9 cellular contexts compared by ENCODE assay signal in the genomic region with DNA sequence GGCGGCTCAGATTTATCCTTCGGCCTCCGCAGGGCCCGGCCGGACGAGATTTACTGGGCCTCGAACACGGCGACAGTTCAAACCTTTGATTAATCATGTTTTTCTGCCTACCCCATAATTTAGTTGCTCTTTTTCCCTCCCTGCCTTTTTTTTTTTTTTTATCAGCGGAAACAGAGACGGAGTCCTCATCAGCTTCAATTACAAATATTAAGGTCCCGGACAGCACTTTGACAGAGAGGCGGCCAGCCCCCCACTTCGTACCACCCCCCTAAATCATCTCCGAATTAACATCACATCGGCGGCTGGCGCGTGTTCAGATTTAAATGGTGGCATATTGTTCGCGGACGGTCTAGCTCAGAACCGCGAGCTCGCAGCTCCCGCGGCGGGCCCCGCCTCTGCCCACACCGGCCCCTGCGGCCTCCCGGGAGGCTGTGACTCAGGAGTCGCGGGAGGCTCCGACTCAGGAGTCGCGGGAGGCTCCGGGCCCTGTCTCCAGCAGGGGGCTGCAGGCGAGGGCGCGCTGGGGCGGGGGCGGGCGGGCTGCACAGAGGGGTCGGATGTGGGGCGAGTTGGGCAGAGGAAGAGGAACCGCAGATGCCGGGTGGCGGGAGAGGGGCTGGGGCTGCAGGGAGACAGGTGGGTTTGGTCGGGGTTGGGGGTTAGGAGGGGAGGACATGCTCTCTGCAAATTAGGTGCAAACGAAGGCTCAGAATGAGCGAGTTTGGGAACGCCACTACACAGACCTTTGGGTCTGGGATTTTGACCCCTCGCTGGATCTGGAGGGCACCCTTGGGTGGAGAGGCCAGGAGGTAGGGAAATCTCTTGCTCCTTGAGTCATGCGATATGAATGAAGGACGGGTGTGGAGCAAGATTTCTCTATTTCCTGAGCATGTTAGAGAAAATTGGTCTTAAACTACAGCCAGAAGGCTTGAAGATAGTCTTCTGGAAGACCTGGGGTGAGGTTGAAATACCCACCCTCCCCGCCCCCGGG. TPM values are rescaled to one million over a fixed set of nuclear protein-coding genes. Genes with fewer than 3 reads are reported as not detected.
DNase-seq lines count a peak whose midpoint lies in the region; ATAC-seq and TF ChIP-seq lines count a peak whose summit lies in the region.
"Had no signal": no experiment of that assay in that cellular context is flagged by ENCODE, and none has a peak within 500 bp of the region (broad histone marks: within the 10 kb centered on the region; RNA-seq: fewer than 3 reads in every experiment).

No MANE protein-coding gene starts in this region.

- H3K4ac ChIP-seq in IMR-90 (ENCODE audit: low read depth, low read length), result no peak overlapping the region; the same call in 1 of the 2 replicates

- H4K91ac ChIP-seq in IMR-90 (ENCODE audit: insufficient read depth, low read depth, low read length), result no peak overlapping the region

- no peak overlapping the region for H3K9ac ChIP-seq in IMR-90 (ENCODE audit: low read depth, low read length)
- H3K9ac ChIP-seq in rectal smooth muscle tissue (ENCODE audit: low read length), result no peak overlapping the region

- intact Hi-C loops in IMR-90 (cut with micrococcal nuclease), result no loop called here

- no peaks in the 10 kb centered on the region for H3K79me1 ChIP-seq in IMR-90 (ENCODE audit: low read depth in 1 of 2, low read length in 2 of 2)

- no peak overlapping the region for H2BK120ac ChIP-seq in IMR-90 (ENCODE audit: low read depth, low read length)

- 6% methylated on average over 28 of the region's 58 CpGs; no CpG with 5 or more reads in 1 of the 2 experiments for WGBS in IMR-90 (ENCODE audit: extremely low coverage in 2 of 2, insufficient read length in 1 of 2), 2 experiments

- H2AK5ac ChIP-seq in IMR-90 (ENCODE audit: low read depth, low read length), result no peak overlapping the region

- ATAC-seq in IMR-90 (ENCODE audit: low read depth) (peak; percentile 80), GM19023 (IDR thresholded peaks at IDR 0.05; ENCODE audit: unreplicated experiment) (no peak), GM21576 (IDR thresholded peaks at IDR 0.05; ENCODE audit: unreplicated experiment) (no peak), HG03095 (IDR thresholded peaks at IDR 0.05; ENCODE audit: unreplicated experiment) (no peak)
- peak; percentile 92 to 97 for ATAC-seq in activated T-cell treated with anti-CD3 and anti-CD28 coated beads, Interleukin-2, amount 50 U/mL, for 72 hours (replicated peaks in 1 of 2)

- dilution Hi-C loops in IMR-90 (cut with HindIII; ENCODE audit: low sequenced_read_pairs, unreplicated experiment), result no loop called here

- no peaks in the 10 kb centered on the region for H3K9me1 ChIP-seq in IMR-90 (ENCODE audit: insufficient read depth, low read length)

- no peaks in the 10 kb centered on the region for H4K20me1 ChIP-seq in IMR-90 (ENCODE audit: insufficient read depth, low read length)

- no peak overlapping the region for H2BK5ac ChIP-seq in IMR-90 (ENCODE audit: low read depth, low read length, poor library complexity, severe bottlenecking)

- peaks cover 76% of the 10 kb centered on the region for H3K27me3 Mint-ChIP-seq in activated T-cell treated with anti-CD3 and anti-CD28 coated beads, Interleukin-2, amount 50 U/mL, for 72 hours (ENCODE audit: low read depth)
- H3K27me3 Mint-ChIP-seq in glutamatergic neuron (ENCODE audit: unreplicated experiment), result peaks cover 29% of the 10 kb centered on the region

- CTCF ChIA-PET in IMR-90 (lab: Yijun Ruan, JAX), result interaction anchor here (1.2 to 1.3 kb wide), 2 partner anchors 51 kb away, joined by 4 to 6 read pairs; no protein-coding TSS in a partner anchor

- H3K14ac ChIP-seq in IMR-90 (replicated peaks; ENCODE audit: low read depth, low read length), result no peak overlapping the region

- TF ChIP-seq CTCF in BE2C (IDR thresholded peaks at IDR 0.05; ENCODE audit: low read depth, low read length) (no peak), IMR-90 (conservative IDR thresholded peaks at IDR 0.05; ENCODE audit: low read depth, low read length) (no peak), glutamatergic neuron (IDR thresholded peaks at IDR 0.05; ENCODE audit: partially characterized antibody, unreplicated experiment) (peak; percentile 37)

- peaks cover 8% of the 10 kb centered on the region for H3K4me1 ChIP-seq in BE2C
- peaks cover 2% of the 10 kb centered on the region; the same call in 1 of the 2 replicates for H3K4me1 ChIP-seq in IMR-90 (ENCODE audit: control insufficient read depth, insufficient read depth, low read length)
- peaks cover 2% of the 10 kb centered on the region for H3K4me1 ChIP-seq in rectal smooth muscle tissue (ENCODE audit: control insufficient read depth, insufficient read depth, low read length)

- H3K27me3 ChIP-seq in BE2C (peaks cover 15% of the 10 kb centered on the region), IMR-90 (ENCODE audit: control insufficient read depth, insufficient read depth, low read length) (peaks cover 52% of the 10 kb centered on the region), rectal smooth muscle tissue (ENCODE audit: control insufficient read depth, insufficient read depth, low read length) (peaks cover 30% of the 10 kb centered on the region)

- peak overlapping the region; percentile 85 to 86 for H3K4me3 Mint-ChIP-seq in activated T-cell treated with anti-CD3 and anti-CD28 coated beads, Interleukin-2, amount 50 U/mL, for 72 hours
- peak overlapping the region; percentile 79 for H3K4me3 Mint-ChIP-seq in glutamatergic neuron (ENCODE audit: unreplicated experiment)

- no peak overlapping the region for H2BK15ac ChIP-seq in IMR-90 (ENCODE audit: low read depth, low read length)

- TF ChIP-seq RAD21 in IMR-90 (IDR thresholded peaks at IDR 0.05; ENCODE audit: low read length), result no peak

- POLR2A ChIA-PET in IMR-90 (lab: Charles Lee; ENCODE audit: unreplicated experiment), result no interaction called here

- no peak for TF ChIP-seq POLR2A in IMR-90 (IDR thresholded peaks at IDR 0.05; ENCODE audit: low read depth, low read length)

- peak; percentile 25 for DNase-seq in BE2C
- DNase-seq in IMR-90, result peak; percentile 55
- DNase-seq in activated T-cell treated with anti-CD3 and anti-CD28 coated beads, Interleukin-2, amount 50 U/mL, for 72 hours, result peak; percentile 55 to 70
- DNase-seq in glutamatergic neuron, result peak; percentile 74

- no peak overlapping the region for H3K56ac ChIP-seq in IMR-90 (ENCODE audit: extremely low read depth, insufficient read depth, low read length)

- H3K27ac Mint-ChIP-seq in activated T-cell treated with anti-CD3 and anti-CD28 coated beads, Interleukin-2, amount 50 U/mL, for 72 hours, result no peak overlapping the region
- H3K27ac Mint-ChIP-seq in glutamatergic neuron (ENCODE audit: unreplicated experiment), result no peak overlapping the region

- no peak overlapping the region for H2AK9ac ChIP-seq in IMR-90 (replicated peaks; ENCODE audit: low read depth, low read length, poor library complexity)

- H2AFZ ChIP-seq in IMR-90 (replicated peaks; ENCODE audit: low read length, poor library complexity), result peak overlapping the region; percentile 85

- no peak overlapping the region for H4K5ac ChIP-seq in IMR-90 (ENCODE audit: low read depth, low read length)

- H3K27ac ChIP-seq in IMR-90 (ENCODE audit: insufficient read depth, low read length), result no peak overlapping the region
- H3K27ac ChIP-seq in rectal smooth muscle tissue (ENCODE audit: low read depth, low read length), result no peak overlapping the region

- H3K9me3 Mint-ChIP-seq in activated T-cell treated with anti-CD3 and anti-CD28 coated beads, Interleukin-2, amount 50 U/mL, for 72 hours, result no peaks in the 10 kb centered on the region
- H3K9me3 Mint-ChIP-seq in glutamatergic neuron (ENCODE audit: unreplicated experiment), result peaks cover 6% of the 10 kb centered on the region

- H3K23ac ChIP-seq in IMR-90 (ENCODE audit: low read depth, low read length), result no peak overlapping the region

- H3K4me3 ChIP-seq in BE2C (ENCODE audit: low read depth, low read length) (no peak overlapping the region), IMR-90 (ENCODE audit: insufficient read depth, low read depth, low read length) (no peak overlapping the region), rectal smooth muscle tissue (ENCODE audit: low read length) (peak overlapping the region; percentile 30)

- H3K4me1 Mint-ChIP-seq in activated T-cell treated with anti-CD3 and anti-CD28 coated beads, Interleukin-2, amount 50 U/mL, for 72 hours (ENCODE audit: low read depth), result peaks cover 30% of the 10 kb centered on the region
- H3K4me1 Mint-ChIP-seq in glutamatergic neuron (ENCODE audit: low read depth, unreplicated experiment), result peaks cover 18% of the 10 kb centered on the region

- H3K36me3 ChIP-seq in BE2C (no peaks in the 10 kb centered on the region), IMR-90 (ENCODE audit: control insufficient read depth, insufficient read depth, low read length) (no peaks in the 10 kb centered on the region), rectal smooth muscle tissue (ENCODE audit: control insufficient read depth, insufficient read depth, low read length) (no peaks in the 10 kb centered on the region)

- no TSS peak for BruUV-seq in IMR-90 (replicated peaks; lab: Mats Ljungman, UMichigan)

- H3K36me3 Mint-ChIP-seq in activated T-cell treated with anti-CD3 and anti-CD28 coated beads, Interleukin-2, amount 50 U/mL, for 72 hours (ENCODE audit: insufficient read depth in 2 of 2), result peaks cover 0 to 2% of the 10 kb centered on the region in 2 donors
- H3K36me3 Mint-ChIP-seq in glutamatergic neuron (ENCODE audit: unreplicated experiment), result peaks cover 10% of the 10 kb centered on the region

- no peak overlapping the region for H2BK20ac ChIP-seq in IMR-90 (ENCODE audit: low read depth, low read length)

- no peak overlapping the region for H4K8ac ChIP-seq in IMR-90 (ENCODE audit: low read depth in 2 of 2, low read length in 2 of 2)

- peak overlapping the region; percentile 60 for H3K4me2 ChIP-seq in IMR-90 (ENCODE audit: low read depth, low read length)

- H3K9me3 ChIP-seq in BE2C, result no peaks in the 10 kb centered on the region
- H3K9me3 ChIP-seq in IMR-90 (ENCODE audit: control insufficient read depth, insufficient read depth, low read length), result no peaks in the 10 kb centered on the region; the same call in 1 of the 2 replicates

- no peak overlapping the region for H3K18ac ChIP-seq in IMR-90 (ENCODE audit: low read depth, low read length)

- in situ Hi-C loops in IMR-90 (cut with MboI; ENCODE audit: low sequenced_read_pairs), result no loop called here

RNA-seq across cellular contexts. Expression of a gene that starts 19.6 kb away (rescaled TPM):
- polyA plus RNA-seq in BE2C (2012; ENCODE audit: insufficient read depth, insufficient read length, low read depth), result 529 TPM
- 138 and 361 TPM in 2 replicates for total RNA-seq in IMR-90 (2012; rRNA removed)
- 309 and 344 TPM in 2 replicates for polyA plus RNA-seq in IMR-90 (2012; rRNA removed)
- 479 and 973 TPM in 2 replicates for polyA plus RNA-seq in IMR-90 (2012; cell fraction: cytosol; rRNA removed)
- 159 and 236 TPM in 2 replicates for polyA plus RNA-seq in IMR-90 (2012; cell fraction: nucleus; rRNA removed; ENCODE audit: low replicate concordance)
- 100 to 1,000 TPM; 349 to 440 TPM for total RNA-seq in activated T-cell treated with anti-CD3 and anti-CD28 coated beads, Interleukin-2, amount 50 U/mL, for 72 hours
- total RNA-seq in glutamatergic neuron (ENCODE audit: unreplicated experiment), result 283 TPM

RNA-seq across cellular contexts. Expression of a gene that starts 31.8 kb away (rescaled TPM):
- polyA plus RNA-seq in BE2C (2012; ENCODE audit: insufficient read depth, insufficient read length, low read depth), result 13.1 TPM
- 100.0 and 169 TPM in 2 replicates for total RNA-seq in IMR-90 (2012; rRNA removed)
- polyA plus RNA-seq in IMR-90 (2012; rRNA removed), result 110 and 156 TPM in 2 replicates
- polyA plus RNA-seq in IMR-90 (2012; cell fraction: cytosol; rRNA removed), result 66.6 and 103 TPM in 2 replicates
- polyA plus RNA-seq in IMR-90 (2012; cell fraction: nucleus; rRNA removed; ENCODE audit: low replicate concordance), result 596 and 737 TPM in 2 replicates
- 10 to 100 TPM; 60.1 to 71.3 TPM for total RNA-seq in activated T-cell treated with anti-CD3 and anti-CD28 coated beads, Interleukin-2, amount 50 U/mL, for 72 hours
- 151 TPM for total RNA-seq in glutamatergic neuron (ENCODE audit: unreplicated experiment)

RNA-seq across cellular contexts. Expression of a gene that starts 56.3 kb away (rescaled TPM):
- not detected for polyA plus RNA-seq in BE2C (2012; ENCODE audit: insufficient read depth, insufficient read length, low read depth)
- total RNA-seq in IMR-90 (2012; rRNA removed) (not detected in 2 replicates), glutamatergic neuron (ENCODE audit: unreplicated experiment) (not detected)
- polyA plus RNA-seq in IMR-90 (2012; rRNA removed), result not detected in 2 replicates
- polyA plus RNA-seq in IMR-90 (2012; cell fraction: cytosol; rRNA removed), result not detected in 2 replicates
- polyA plus RNA-seq in IMR-90 (2012; cell fraction: nucleus; rRNA removed; ENCODE audit: low replicate concordance), result not detected in 2 replicates
- not detected for total RNA-seq in activated T-cell treated with anti-CD3 and anti-CD28 coated beads, Interleukin-2, amount 50 U/mL, for 72 hours
- total RNA-seq: frontal cortex had no signal

Comparison
In these comparisons a context has a peak if more than half of its experiments do, and no peak if none do; other contexts are left out.
1. ATAC-seq: peak in IMR-90 (single experiment) and activated T-cell treated with anti-CD3 and anti-CD28 coated beads, Interleukin-2, amount 50 U/mL, for 72 hours (2 of 2); none in GM19023 (single experiment), GM21576 (single experiment) and HG03095 (single experiment).
2. Peak in every context shown above with its lines, with median percentiles within 50 percentile points of each other: DNase-seq.